In the genomic region with DNA sequence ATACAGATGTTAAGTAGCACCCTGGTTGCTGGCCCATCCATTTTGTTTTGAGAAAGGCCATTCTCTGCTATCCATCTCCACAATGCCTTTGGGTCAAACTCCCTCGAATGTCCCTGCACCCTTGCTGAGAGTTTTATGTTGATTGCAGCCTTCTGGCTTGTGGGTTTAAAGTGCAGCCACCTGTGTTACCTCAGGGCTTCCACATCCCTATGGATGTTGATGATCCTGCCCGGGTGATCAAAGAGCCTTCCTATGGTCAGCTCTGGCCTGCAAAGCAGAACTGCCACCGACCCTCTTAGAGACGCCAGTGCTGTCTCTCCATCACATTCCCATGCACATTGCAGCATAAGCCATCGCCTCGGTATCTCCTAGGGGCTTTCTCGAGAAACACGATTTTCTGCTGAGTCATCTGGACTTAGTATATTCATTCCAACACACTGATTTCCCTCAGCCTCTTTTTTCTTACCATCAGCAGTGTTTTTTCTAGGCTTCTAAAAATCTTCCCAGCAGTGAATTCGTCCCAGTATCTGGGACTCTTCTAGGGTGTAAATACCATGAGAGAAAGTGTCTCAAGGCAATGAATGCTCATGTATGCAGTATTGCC, we compare ENCODE assay signal across 2 cellular contexts.
TF ChIP-seq lines count a peak whose summit lies in the region.

No MANE protein-coding gene starts in this region.

TF ChIP-seq in IMR-90, 13 proteins besides CTCF, POLR2A, EP300 and RAD21:
- TF ChIP-seq SMC3 (IDR thresholded peaks at IDR 0.05; ENCODE audit: low read depth, low read length) (no peak), NFE2L2 (IDR thresholded peaks at IDR 0.05; ENCODE audit: low read depth, low read length) (peak; percentile 92), MAFK (IDR thresholded peaks at IDR 0.05; ENCODE audit: low read depth, low read length) (peak; percentile 84), RCOR1 (IDR thresholded peaks at IDR 0.05; ENCODE audit: insufficient replicate concordance, low read length) (no peak), MXI1 (IDR thresholded peaks at IDR 0.05; ENCODE audit: borderline replicate concordance, low read depth, low read length) (no peak), MAZ (IDR thresholded peaks at IDR 0.05; ENCODE audit: borderline replicate concordance, low read depth, low read length) (no peak), CEBPB (IDR thresholded peaks at IDR 0.05; ENCODE audit: low read depth, low read length) (no peak), CHD1 (IDR thresholded peaks at IDR 0.05; ENCODE audit: low read depth, low read length) (no peak), FOS (IDR thresholded peaks at IDR 0.05; ENCODE audit: low read depth, low read length) (no peak), BHLHE40 (IDR thresholded peaks at IDR 0.05; ENCODE audit: low read depth, low read length) (no peak), RFX5 (IDR thresholded peaks at IDR 0.05; ENCODE audit: low read depth, low read length) (no peak)
- TF ChIP-seq, protein P1, sequence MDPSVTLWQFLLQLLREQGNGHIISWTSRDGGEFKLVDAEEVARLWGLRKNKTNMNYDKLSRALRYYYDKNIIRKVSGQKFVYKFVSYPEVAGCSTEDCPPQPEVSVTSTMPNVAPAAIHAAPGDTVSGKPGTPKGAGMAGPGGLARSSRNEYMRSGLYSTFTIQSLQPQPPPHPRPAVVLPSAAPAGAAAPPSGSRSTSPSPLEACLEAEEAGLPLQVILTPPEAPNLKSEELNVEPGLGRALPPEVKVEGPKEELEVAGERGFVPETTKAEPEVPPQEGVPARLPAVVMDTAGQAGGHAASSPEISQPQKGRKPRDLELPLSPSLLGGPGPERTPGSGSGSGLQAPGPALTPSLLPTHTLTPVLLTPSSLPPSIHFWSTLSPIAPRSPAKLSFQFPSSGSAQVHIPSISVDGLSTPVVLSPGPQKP (IDR thresholded peaks at IDR 0.05; ENCODE audit: borderline replicate concordance, low read depth, low read length): no peak
- TF ChIP-seq, protein P2, sequence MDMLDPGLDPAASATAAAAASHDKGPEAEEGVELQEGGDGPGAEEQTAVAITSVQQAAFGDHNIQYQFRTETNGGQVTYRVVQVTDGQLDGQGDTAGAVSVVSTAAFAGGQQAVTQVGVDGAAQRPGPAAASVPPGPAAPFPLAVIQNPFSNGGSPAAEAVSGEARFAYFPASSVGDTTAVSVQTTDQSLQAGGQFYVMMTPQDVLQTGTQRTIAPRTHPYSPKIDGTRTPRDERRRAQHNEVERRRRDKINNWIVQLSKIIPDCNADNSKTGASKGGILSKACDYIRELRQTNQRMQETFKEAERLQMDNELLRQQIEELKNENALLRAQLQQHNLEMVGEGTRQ (IDR thresholded peaks at IDR 0.05; ENCODE audit: low read depth, low read length): no peak

TF ChIP-seq in K562, 482 proteins besides CTCF, POLR2A, EP300 and RAD21 (continues in another document):
- TF ChIP-seq NFE2 (IDR thresholded peaks at IDR 0.05; ENCODE audit: low read depth): peak; percentile 40
- TF ChIP-seq, protein P3, sequence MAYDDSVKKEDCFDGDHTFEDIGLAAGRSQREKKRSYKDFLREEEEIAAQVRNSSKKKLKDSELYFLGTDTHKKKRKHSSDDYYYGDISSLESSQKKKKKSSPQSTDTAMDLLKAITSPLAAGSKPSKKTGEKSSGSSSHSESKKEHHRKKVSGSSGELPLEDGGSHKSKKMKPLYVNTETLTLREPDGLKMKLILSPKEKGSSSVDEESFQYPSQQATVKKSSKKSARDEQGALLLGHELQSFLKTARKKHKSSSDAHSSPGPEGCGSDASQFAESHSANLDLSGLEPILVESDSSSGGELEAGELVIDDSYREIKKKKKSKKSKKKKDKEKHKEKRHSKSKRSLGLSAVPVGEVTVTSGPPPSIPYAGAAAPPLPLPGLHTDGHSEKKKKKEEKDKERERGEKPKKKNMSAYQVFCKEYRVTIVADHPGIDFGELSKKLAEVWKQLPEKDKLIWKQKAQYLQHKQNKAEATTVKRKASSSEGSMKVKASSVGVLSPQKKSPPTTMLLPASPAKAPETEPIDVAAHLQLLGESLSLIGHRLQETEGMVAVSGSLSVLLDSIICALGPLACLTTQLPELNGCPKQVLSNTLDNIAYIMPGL (CRISPR knock-in tag; IDR thresholded peaks at IDR 0.05): no peak
- no peak for TF ChIP-seq ZNF696 (CRISPR knock-in tag; conservative IDR thresholded peaks at IDR 0.05)
- TF ChIP-seq MAFG (tag; conservative IDR thresholded peaks at IDR 0.05): peak; percentile 75
- no peak for TF ChIP-seq U2AF1 (optimal IDR thresholded peaks at IDR 0.05; ENCODE audit: low read depth, low read length)
- TF ChIP-seq, protein P4, sequence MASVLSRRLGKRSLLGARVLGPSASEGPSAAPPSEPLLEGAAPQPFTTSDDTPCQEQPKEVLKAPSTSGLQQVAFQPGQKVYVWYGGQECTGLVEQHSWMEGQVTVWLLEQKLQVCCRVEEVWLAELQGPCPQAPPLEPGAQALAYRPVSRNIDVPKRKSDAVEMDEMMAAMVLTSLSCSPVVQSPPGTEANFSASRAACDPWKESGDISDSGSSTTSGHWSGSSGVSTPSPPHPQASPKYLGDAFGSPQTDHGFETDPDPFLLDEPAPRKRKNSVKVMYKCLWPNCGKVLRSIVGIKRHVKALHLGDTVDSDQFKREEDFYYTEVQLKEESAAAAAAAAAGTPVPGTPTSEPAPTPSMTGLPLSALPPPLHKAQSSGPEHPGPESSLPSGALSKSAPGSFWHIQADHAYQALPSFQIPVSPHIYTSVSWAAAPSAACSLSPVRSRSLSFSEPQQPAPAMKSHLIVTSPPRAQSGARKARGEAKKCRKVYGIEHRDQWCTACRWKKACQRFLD (CRISPR knock-in tag; IDR thresholded peaks at IDR 0.05): no peak
- TF ChIP-seq, protein P5, sequence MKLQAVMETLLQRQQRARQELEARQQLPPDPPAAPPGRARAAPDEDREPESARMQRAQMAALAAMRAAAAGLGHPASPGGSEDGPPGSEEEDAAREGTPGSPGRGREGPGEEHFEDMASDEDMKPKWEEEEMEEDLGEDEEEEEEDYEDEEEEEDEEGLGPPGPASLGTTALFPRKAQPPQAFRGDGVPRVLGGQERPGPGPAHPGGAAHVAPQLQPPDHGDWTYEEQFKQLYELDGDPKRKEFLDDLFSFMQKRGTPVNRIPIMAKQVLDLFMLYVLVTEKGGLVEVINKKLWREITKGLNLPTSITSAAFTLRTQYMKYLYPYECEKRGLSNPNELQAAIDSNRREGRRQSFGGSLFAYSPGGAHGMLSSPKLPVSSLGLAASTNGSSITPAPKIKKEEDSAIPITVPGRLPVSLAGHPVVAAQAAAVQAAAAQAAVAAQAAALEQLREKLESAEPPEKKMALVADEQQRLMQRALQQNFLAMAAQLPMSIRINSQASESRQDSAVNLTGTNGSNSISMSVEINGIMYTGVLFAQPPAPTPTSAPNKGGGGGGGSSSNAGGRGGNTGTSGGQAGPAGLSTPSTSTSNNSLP (IDR thresholded peaks at IDR 0.05; ENCODE audit: borderline replicate concordance, low read depth, low read length): no peak
- peak; percentile 52; the same call in 1 of the 2 replicates for TF ChIP-seq C11orf30 (IDR thresholded peaks at IDR 0.05; ENCODE audit: low read depth)
- TF ChIP-seq ATF7 (IDR thresholded peaks at IDR 0.05): no peak
- TF ChIP-seq ZNF668 (CRISPR knock-in tag; IDR thresholded peaks at IDR 0.05): no peak
- TF ChIP-seq HNRNPL (IDR thresholded peaks at IDR 0.05; ENCODE audit: low read depth, low read length): no peak
- TF ChIP-seq ZNF316 (IDR thresholded peaks at IDR 0.05): peak; percentile 76
- no peak for TF ChIP-seq NR3C1 (CRISPR knock-in tag; IDR thresholded peaks at IDR 0.05)
- TF ChIP-seq, protein P6, sequence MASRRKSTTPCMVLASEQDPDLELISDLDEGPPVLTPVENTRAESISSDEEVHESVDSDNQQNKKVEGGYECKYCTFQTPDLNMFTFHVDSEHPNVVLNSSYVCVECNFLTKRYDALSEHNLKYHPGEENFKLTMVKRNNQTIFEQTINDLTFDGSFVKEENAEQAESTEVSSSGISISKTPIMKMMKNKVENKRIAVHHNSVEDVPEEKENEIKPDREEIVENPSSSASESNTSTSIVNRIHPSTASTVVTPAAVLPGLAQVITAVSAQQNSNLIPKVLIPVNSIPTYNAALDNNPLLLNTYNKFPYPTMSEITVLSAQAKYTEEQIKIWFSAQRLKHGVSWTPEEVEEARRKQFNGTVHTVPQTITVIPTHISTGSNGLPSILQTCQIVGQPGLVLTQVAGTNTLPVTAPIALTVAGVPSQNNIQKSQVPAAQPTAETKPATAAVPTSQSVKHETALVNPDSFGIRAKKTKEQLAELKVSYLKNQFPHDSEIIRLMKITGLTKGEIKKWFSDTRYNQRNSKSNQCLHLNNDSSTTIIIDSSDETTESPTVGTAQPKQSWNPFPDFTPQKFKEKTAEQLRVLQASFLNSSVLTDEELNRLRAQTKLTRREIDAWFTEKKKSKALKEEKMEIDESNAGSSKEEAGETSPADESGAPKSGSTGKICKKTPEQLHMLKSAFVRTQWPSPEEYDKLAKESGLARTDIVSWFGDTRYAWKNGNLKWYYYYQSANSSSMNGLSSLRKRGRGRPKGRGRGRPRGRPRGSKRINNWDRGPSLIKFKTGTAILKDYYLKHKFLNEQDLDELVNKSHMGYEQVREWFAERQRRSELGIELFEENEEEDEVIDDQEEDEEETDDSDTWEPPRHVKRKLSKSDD (conservative IDR thresholded peaks at IDR 0.05; ENCODE audit: low read length): no peak
- no peak for TF ChIP-seq LEF1 (IDR thresholded peaks at IDR 0.05)
- TF ChIP-seq KLF10 (CRISPR knock-in tag; IDR thresholded peaks at IDR 0.05): no peak
- no peak for TF ChIP-seq ZC3H11A (IDR thresholded peaks at IDR 0.05; ENCODE audit: low read depth, low read length)
- TF ChIP-seq YY1 (IDR thresholded peaks at IDR 0.05; ENCODE audit: borderline replicate concordance in 1 of 3, control insufficient read depth in 1 of 3, extremely low read depth in 1 of 3, insufficient read depth in 3 of 3, insufficient read length in 1 of 3, insufficient replicate concordance in 2 of 3, low read depth in 1 of 3, low read length in 2 of 3): no peak
- peak; percentile 62; the same call in 1 of the 2 replicates for TF ChIP-seq MAFK (IDR thresholded peaks at IDR 0.05; ENCODE audit: low read length)
- TF ChIP-seq MAFF (IDR thresholded peaks at IDR 0.05; ENCODE audit: low read length): peak; percentile 70
- TF ChIP-seq, protein P2 (CRISPR knock-in tag; IDR thresholded peaks at IDR 0.05): no peak
- no peak for TF ChIP-seq ETV1 (tag; conservative IDR thresholded peaks at IDR 0.05; ENCODE audit: low read depth)
- no peak for TF ChIP-seq KAT7 (CRISPR knock-in tag; IDR thresholded peaks at IDR 0.05; ENCODE audit: borderline replicate concordance)
- no peak for TF ChIP-seq SPI1 (IDR thresholded peaks at IDR 0.05; ENCODE audit: borderline replicate concordance, low read depth, low read length)
- TF ChIP-seq, protein P7, sequence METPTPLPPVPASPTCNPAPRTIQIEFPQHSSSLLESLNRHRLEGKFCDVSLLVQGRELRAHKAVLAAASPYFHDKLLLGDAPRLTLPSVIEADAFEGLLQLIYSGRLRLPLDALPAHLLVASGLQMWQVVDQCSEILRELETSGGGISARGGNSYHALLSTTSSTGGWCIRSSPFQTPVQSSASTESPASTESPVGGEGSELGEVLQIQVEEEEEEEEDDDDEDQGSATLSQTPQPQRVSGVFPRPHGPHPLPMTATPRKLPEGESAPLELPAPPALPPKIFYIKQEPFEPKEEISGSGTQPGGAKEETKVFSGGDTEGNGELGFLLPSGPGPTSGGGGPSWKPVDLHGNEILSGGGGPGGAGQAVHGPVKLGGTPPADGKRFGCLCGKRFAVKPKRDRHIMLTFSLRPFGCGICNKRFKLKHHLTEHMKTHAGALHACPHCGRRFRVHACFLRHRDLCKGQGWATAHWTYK (CRISPR knock-in tag; IDR thresholded peaks at IDR 0.05): no peak
- TF ChIP-seq GABPB1 (CRISPR knock-in tag; IDR thresholded peaks at IDR 0.05): no peak
- TF ChIP-seq PTBP1 (IDR thresholded peaks at IDR 0.05; ENCODE audit: low read depth, low read length): no peak
- TF ChIP-seq, protein P8, sequence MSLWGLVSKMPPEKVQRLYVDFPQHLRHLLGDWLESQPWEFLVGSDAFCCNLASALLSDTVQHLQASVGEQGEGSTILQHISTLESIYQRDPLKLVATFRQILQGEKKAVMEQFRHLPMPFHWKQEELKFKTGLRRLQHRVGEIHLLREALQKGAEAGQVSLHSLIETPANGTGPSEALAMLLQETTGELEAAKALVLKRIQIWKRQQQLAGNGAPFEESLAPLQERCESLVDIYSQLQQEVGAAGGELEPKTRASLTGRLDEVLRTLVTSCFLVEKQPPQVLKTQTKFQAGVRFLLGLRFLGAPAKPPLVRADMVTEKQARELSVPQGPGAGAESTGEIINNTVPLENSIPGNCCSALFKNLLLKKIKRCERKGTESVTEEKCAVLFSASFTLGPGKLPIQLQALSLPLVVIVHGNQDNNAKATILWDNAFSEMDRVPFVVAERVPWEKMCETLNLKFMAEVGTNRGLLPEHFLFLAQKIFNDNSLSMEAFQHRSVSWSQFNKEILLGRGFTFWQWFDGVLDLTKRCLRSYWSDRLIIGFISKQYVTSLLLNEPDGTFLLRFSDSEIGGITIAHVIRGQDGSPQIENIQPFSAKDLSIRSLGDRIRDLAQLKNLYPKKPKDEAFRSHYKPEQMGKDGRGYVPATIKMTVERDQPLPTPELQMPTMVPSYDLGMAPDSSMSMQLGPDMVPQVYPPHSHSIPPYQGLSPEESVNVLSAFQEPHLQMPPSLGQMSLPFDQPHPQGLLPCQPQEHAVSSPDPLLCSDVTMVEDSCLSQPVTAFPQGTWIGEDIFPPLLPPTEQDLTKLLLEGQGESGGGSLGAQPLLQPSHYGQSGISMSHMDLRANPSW (CRISPR knock-in tag; IDR thresholded peaks at IDR 0.05): no peak
- no peak for TF ChIP-seq SMARCA5 (IDR thresholded peaks at IDR 0.05)
- TF ChIP-seq, protein P9, sequence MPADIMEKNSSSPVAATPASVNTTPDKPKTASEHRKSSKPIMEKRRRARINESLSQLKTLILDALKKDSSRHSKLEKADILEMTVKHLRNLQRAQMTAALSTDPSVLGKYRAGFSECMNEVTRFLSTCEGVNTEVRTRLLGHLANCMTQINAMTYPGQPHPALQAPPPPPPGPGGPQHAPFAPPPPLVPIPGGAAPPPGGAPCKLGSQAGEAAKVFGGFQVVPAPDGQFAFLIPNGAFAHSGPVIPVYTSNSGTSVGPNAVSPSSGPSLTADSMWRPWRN (IDR thresholded peaks at IDR 0.05; ENCODE audit: low read depth): no peak
- TF ChIP-seq ZNF76 (CRISPR knock-in tag; IDR thresholded peaks at IDR 0.05; ENCODE audit: borderline replicate concordance): no peak
- TF ChIP-seq, protein P10, sequence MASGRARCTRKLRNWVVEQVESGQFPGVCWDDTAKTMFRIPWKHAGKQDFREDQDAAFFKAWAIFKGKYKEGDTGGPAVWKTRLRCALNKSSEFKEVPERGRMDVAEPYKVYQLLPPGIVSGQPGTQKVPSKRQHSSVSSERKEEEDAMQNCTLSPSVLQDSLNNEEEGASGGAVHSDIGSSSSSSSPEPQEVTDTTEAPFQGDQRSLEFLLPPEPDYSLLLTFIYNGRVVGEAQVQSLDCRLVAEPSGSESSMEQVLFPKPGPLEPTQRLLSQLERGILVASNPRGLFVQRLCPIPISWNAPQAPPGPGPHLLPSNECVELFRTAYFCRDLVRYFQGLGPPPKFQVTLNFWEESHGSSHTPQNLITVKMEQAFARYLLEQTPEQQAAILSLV (tag; IDR thresholded peaks at IDR 0.05): no peak
- TF ChIP-seq HNRNPH1 (optimal IDR thresholded peaks at IDR 0.05; ENCODE audit: low read depth, low read length): no peak
- no peak for TF ChIP-seq MEF2D (tag; conservative IDR thresholded peaks at IDR 0.05; ENCODE audit: low read depth)
- TF ChIP-seq TGIF2 (CRISPR knock-in tag; IDR thresholded peaks at IDR 0.05): no peak
